Comparison of ENCODE assay signal across 18 cellular contexts in the genomic region with DNA sequence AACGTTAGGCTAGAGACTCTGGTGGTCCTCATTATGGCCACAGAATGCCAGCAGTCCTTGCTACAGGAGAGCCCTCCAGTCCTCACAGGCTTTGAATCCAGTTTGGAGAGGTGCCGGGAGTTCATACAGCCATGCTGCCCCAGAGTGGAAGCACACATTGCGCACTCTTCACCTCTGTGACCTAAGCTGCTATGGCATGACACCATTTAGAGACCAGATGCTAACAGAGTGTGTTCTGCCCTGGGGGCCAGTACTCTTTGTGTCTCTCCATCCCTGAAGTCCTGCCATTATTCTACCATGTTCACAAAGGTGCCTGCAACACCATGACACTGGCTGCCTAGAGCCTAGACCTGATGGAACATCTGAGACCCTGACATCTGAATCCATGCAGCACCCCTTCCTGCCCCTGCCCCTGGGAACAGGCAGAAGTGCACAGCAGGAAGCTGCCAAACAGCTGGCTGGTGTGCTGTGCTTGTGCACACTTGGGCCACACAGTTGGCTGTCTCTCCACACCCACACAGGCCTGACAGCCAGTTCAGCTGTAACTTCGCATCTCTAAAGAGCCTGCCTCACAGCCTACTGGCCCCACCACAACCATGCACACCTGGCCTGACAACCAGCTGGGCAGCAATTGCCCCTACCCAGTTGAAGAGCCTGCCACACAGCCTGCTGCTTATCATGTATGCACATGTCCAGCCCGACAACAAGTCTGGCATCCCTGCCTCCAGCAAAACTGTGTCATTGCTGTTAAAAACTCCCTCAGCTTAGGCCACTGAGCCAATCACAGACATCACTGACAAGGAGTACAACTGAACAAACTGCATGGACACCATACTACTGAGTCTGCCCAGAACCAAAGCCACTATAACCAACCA. TPM values are rescaled to one million over a fixed set of nuclear protein-coding genes. Genes with fewer than 3 reads are reported as not detected.
A peak's percentile ranks its signal among the peaks of the same experiment; 100 is the strongest.
DNase-seq lines count a peak whose midpoint lies in the region; ATAC-seq, FAIRE-seq and TF ChIP-seq lines count a peak whose summit lies in the region.
"Had no signal": no experiment of that assay in that cellular context is flagged by ENCODE, and none has a peak within 500 bp of the region (broad histone marks: within the 10 kb centered on the region; RNA-seq: fewer than 3 reads in every experiment).

No MANE protein-coding gene starts in this region.

- ATAC-seq in esophagus mucosa = peak; percentile 80
- ATAC-seq in GM19467 (IDR thresholded peaks at IDR 0.05; ENCODE audit: unreplicated experiment) = no peak
- ATAC-seq: activated CD8-positive, alpha-beta T cell treated with anti-CD3 and anti-CD28 coated beads, Interleukin-2, amount 10 ng/mL, durations not matched to agents 7 days and 5 days; heart left ventricle; right lobe of liver had no signal

- H4K20me1 ChIP-seq in Loucy (ENCODE audit: insufficient read depth, low read length, poor library complexity, severe bottlenecking) (no peaks in the 10 kb centered on the region), smooth muscle cell (ENCODE audit: low read depth) (no peaks in the 10 kb centered on the region)

- no peaks in the 10 kb centered on the region for H3K27me3 ChIP-seq in Loucy (ENCODE audit: insufficient read depth, low read length, poor library complexity, severe bottlenecking)
- H3K27me3 ChIP-seq in smooth muscle cell (ENCODE audit: low read depth) = no peaks in the 10 kb centered on the region
- H3K27me3 ChIP-seq: breast epithelium, right lobe of liver had no signal

- TF ChIP-seq CTCF in Loucy (conservative IDR thresholded peaks at IDR 0.05; ENCODE audit: low read length) = no peak
- no peak for TF ChIP-seq CTCF in smooth muscle cell (IDR thresholded peaks at IDR 0.05; ENCODE audit: borderline replicate concordance, insufficient read depth, poor library complexity, severe bottlenecking)

- H2AFZ ChIP-seq in Loucy (ENCODE audit: low read length) (peak overlapping the region; percentile 68; the same call in 1 of the 2 replicates), smooth muscle cell (ENCODE audit: low read depth) (peak overlapping the region; percentile 26)

- H3K4me3 ChIP-seq in Loucy (ENCODE audit: low read length, poor library complexity, severe bottlenecking) (no peak overlapping the region), smooth muscle cell (no peak overlapping the region)
- H3K4me3 ChIP-seq: breast epithelium, coronary artery, heart left ventricle, right lobe of liver had no signal

- no peaks in the 10 kb centered on the region for H3K9me3 ChIP-seq in Loucy (ENCODE audit: insufficient read depth, low read depth, low read length)
- no peaks in the 10 kb centered on the region for H3K9me3 ChIP-seq in smooth muscle cell (replicated peaks; ENCODE audit: low read depth)
- H3K9me3 ChIP-seq: right lobe of liver had no signal

- peak; percentile 30; the same call in 1 of the 2 replicates for TF ChIP-seq POLR2A in GM12892 (IDR thresholded peaks at IDR 0.05; ENCODE audit: low read depth, low read length)

- no peak for FAIRE-seq in GM12892 (lab: Jason Lieb, UNC)

- no peak overlapping the region for H3K9ac ChIP-seq in Loucy (ENCODE audit: low read depth, low read length, poor library complexity, severe bottlenecking)
- no peak overlapping the region for H3K9ac ChIP-seq in smooth muscle cell (ENCODE audit: low read depth)

- H3F3A ChIP-seq in Loucy (ENCODE audit: low read depth) (no peaks in the 10 kb centered on the region), smooth muscle cell (ENCODE audit: low read depth) (peaks cover 17% of the 10 kb centered on the region)

- H3K36me3 ChIP-seq in Loucy (ENCODE audit: insufficient read depth, low read length) (no peaks in the 10 kb centered on the region), smooth muscle cell (ENCODE audit: low read depth) (no peaks in the 10 kb centered on the region)
- H3K36me3 ChIP-seq: breast epithelium, heart left ventricle, right lobe of liver had no signal

- H3K4me1 ChIP-seq in Loucy (ENCODE audit: insufficient read depth, low read length, poor library complexity, severe bottlenecking) (no peaks in the 10 kb centered on the region), smooth muscle cell (ENCODE audit: low read depth) (peaks cover 9% of the 10 kb centered on the region)
- H3K4me1 ChIP-seq: breast epithelium, right lobe of liver had no signal

- H3K79me2 ChIP-seq in Loucy (ENCODE audit: insufficient read depth, low read length) = no peaks in the 10 kb centered on the region
- no peaks in the 10 kb centered on the region for H3K79me2 ChIP-seq in smooth muscle cell (ENCODE audit: low read depth)

- H3K9me2 ChIP-seq in Loucy (replicated peaks; ENCODE audit: low read depth, low read length) = no peaks in the 10 kb centered on the region

- peak overlapping the region; percentile 92 for H3K27ac ChIP-seq in smooth muscle cell (ENCODE audit: low read depth)
- H3K27ac ChIP-seq: breast epithelium, coronary artery, heart left ventricle, right lobe of liver had no signal

- WGBS in smooth muscle cell (ENCODE audit: low lambda C conversion rate) = 83% methylated on average over 5 of the region's 5 CpGs

- DNase-seq in GM12892 (ENCODE audit: insufficient read length) (no peak), smooth muscle cell (lab: John Stamatoyannopoulos, UW; ENCODE audit: unreplicated experiment) (no peak), NCI-H446 (lab: John Stamatoyannopoulos, UW) (no peak), NCI-H2171 (lab: John Stamatoyannopoulos, UW) (no peak)
- DNase-seq: activated CD8-positive, alpha-beta T cell treated with anti-CD3 and anti-CD28 coated beads, Interleukin-2, amount 10 ng/mL, durations not matched to agents 7 days and 5 days; heart left ventricle; NCI-H1436; NCI-H2171 treated with DMSO at 0.1 percent for 48 hours; NCI-H526 treated with DMSO at 0.1 percent for 48 hours; posterior cingulate gyrus; right lobe of liver; substantia nigra; T-helper 9 cell had no signal

- H3K4me2 ChIP-seq in Loucy (ENCODE audit: low read depth, low read length, poor library complexity, severe bottlenecking) (no peak overlapping the region), smooth muscle cell (no peak overlapping the region)

RNA-seq across cellular contexts. Expression of a gene that starts 49.1 kb away (rescaled TPM):
- 119 TPM for polyA plus RNA-seq in GM12892 (2012; ENCODE audit: missing spikeins)
- total RNA-seq in esophagus mucosa = 0.52 TPM
- not detected in 2 replicates for total RNA-seq in smooth muscle cell
- 0.25 TPM in 1 of 2 replicates, not detected in the other for polyA plus RNA-seq in smooth muscle cell
- polyA plus RNA-seq: heart left ventricle had no signal

RNA-seq across cellular contexts. Expression of a gene that starts 54.8 kb away (rescaled TPM):
- polyA plus RNA-seq in GM12892 (2012; ENCODE audit: missing spikeins) = 0.08 TPM
- total RNA-seq in esophagus mucosa (20.6 TPM), smooth muscle cell (0.94 and 2.1 TPM in 2 replicates)
- 0.60 and 0.78 TPM in 2 replicates for polyA plus RNA-seq in smooth muscle cell
